In the genomic region with DNA sequence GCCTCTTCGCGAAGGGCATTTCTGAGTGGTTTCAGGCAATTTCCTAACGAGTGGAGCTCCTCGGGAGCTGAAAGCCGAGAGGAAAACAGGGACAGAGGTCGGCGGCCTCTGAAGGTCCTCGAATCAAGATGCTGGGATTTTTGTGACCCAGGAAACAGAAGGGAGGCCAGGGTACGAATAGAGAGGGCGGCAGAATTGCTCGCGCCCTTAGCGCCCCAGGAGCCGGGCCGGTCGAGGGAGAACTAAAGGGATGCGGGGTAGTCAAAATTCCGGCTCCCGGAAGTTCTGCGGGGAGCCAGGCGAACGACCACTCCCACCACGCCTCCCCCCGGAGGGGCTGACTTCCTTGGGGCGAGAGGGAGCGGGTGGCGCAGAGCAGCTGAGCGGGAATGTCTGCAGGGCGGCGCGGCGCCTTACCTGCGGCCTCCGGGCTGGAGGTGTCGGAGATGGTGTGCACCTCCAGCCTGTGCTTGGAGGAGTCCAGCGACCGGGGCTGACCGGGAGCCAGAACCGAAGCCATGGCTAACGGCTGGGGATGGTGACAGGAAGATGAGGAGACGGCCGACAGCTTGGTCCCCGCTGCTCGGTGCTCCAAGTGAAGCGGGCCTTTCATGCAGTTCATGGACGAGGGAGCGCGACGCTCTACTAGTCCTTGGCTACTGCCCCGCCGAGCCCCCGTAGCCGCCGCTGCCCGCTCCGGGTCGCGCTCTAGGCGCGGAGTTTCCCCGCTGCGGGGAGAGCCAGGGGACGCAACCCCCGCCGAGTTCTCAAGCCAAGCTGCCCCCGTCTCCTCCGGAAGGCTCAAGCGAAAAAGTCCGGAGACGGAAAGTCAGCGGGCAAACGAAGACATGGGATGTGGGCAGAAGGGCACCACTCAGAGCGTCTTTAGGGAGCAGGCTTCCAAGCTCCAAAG, we compare ENCODE assay signal across 8 cellular contexts. TPM values are rescaled to one million over a fixed set of nuclear protein-coding genes. Genes with fewer than 3 reads are reported as not detected.
DNase-seq lines count a peak whose midpoint lies in the region; ATAC-seq, FAIRE-seq and TF ChIP-seq lines count a peak whose summit lies in the region.

No MANE protein-coding gene starts in this region.

- H3K36me3 ChIP-seq in effector memory CD4-positive, alpha-beta T cell (ENCODE audit: control insufficient read depth, insufficient read depth, low read length) = no peaks in the 10 kb centered on the region
- H3K36me3 ChIP-seq in thyroid gland = no peaks in the 10 kb centered on the region

- intact Hi-C loops in thyroid gland (cut with DNase I) = no loop called here

- H3K9me3 ChIP-seq in effector memory CD4-positive, alpha-beta T cell (ENCODE audit: control insufficient read depth, low read length) = no peaks in the 10 kb centered on the region
- H3K9me3 ChIP-seq in thyroid gland = no peaks in the 10 kb centered on the region

- TF ChIP-seq POLR2A in GM12891 (IDR thresholded peaks at IDR 0.05; ENCODE audit: low read depth, low read length) (no peak), thyroid gland (IDR thresholded peaks at IDR 0.05) (no peak)

- H3K27ac Mint-ChIP-seq in nephron progenitor cell = peak overlapping the region; percentile 94

- peaks cover 83% of the 10 kb centered on the region for H3K27me3 Mint-ChIP-seq in nephron progenitor cell (ENCODE audit: low read depth, poor library complexity)

- no peaks in the 10 kb centered on the region for H3K9me3 Mint-ChIP-seq in nephron progenitor cell

- FAIRE-seq in GM12891 (lab: Jason Lieb, UNC) = no peak

- WGBS in thyroid gland, 2 donors = 6 to 8% methylated on average over 31 to 42 of the region's 73 CpGs

- peak overlapping the region; percentile 90 for H3K4me3 Mint-ChIP-seq in nephron progenitor cell

- TF ChIP-seq CTCF in nephron progenitor cell (IDR thresholded peaks at IDR 0.05) = no peak
- TF ChIP-seq CTCF in thyroid gland (IDR thresholded peaks at IDR 0.05) = no peak

- ATAC-seq in GM21529 (IDR thresholded peaks at IDR 0.05; ENCODE audit: unreplicated experiment) (no peak), GM21515 (IDR thresholded peaks at IDR 0.05; ENCODE audit: unreplicated experiment) (no peak)

- peak; percentile 68 for DNase-seq in COLO668 (lab: John Stamatoyannopoulos, UW; ENCODE audit: unreplicated experiment)
- peak; percentile 79 for DNase-seq in NCI-H69 (lab: John Stamatoyannopoulos, UW)
- no peak for DNase-seq in effector memory CD4-positive, alpha-beta T cell
- DNase-seq in nephron progenitor cell = peak; percentile 60
- no peak for DNase-seq in GM12891 (ENCODE audit: insufficient read length, low spot score)
- no peak for DNase-seq in thyroid gland

- H3K4me1 Mint-ChIP-seq in nephron progenitor cell = peaks cover 75% of the 10 kb centered on the region

- no peak overlapping the region for H3K27ac ChIP-seq in effector memory CD4-positive, alpha-beta T cell (ENCODE audit: insufficient read depth, low read length, poor library complexity, severe bottlenecking)
- H3K27ac ChIP-seq in thyroid gland = no peak overlapping the region

- H3K36me3 Mint-ChIP-seq in nephron progenitor cell (ENCODE audit: low read depth) = no peaks in the 10 kb centered on the region

- peak overlapping the region; percentile 40 for H3K4me3 ChIP-seq in effector memory CD4-positive, alpha-beta T cell (ENCODE audit: insufficient read depth, low read depth, low read length, poor library complexity, severe bottlenecking)
- H3K4me3 ChIP-seq in thyroid gland (replicated peaks in 1 of 3) = peak overlapping the region in 1 of 3 donors; percentile 14

- peaks cover 79% of the 10 kb centered on the region for H3K27me3 ChIP-seq in effector memory CD4-positive, alpha-beta T cell (replicated peaks; ENCODE audit: control insufficient read depth, insufficient read depth, low read length, poor library complexity, severe bottlenecking)
- H3K27me3 ChIP-seq in thyroid gland = peaks cover 88% of the 10 kb centered on the region

- H3K4me1 ChIP-seq in effector memory CD4-positive, alpha-beta T cell (ENCODE audit: control insufficient read depth, insufficient read depth, low read length, poor library complexity, severe bottlenecking) = peaks cover 22% of the 10 kb centered on the region
- peaks cover 25 to 47% of the 10 kb centered on the region in 2 donors for H3K4me1 ChIP-seq in thyroid gland

TF ChIP-seq in GM12891, 5 proteins besides CTCF, POLR2A, EP300 and RAD21:
- TF ChIP-seq TAF1 (IDR thresholded peaks at IDR 0.05; ENCODE audit: low read depth, low read length) (no peak), POU2F2 (IDR thresholded peaks at IDR 0.05; ENCODE audit: low read depth, low read length) (no peak), PAX5 (IDR thresholded peaks at IDR 0.05; ENCODE audit: insufficient read depth, low read length, severe bottlenecking) (no peak)

RNA-seq across cellular contexts. Expression of a gene that starts 0.8 kb away (rescaled TPM):
- not detected for polyA plus RNA-seq in GM12891 (2012; ENCODE audit: low read depth, missing spikeins)
- not detected for total RNA-seq in thyroid gland

Comparison
In these comparisons a context has a peak if more than half of its experiments do, and no peak if none do; other contexts are left out.
1. DNase-seq: peak in COLO668 (single experiment), NCI-H69 (single experiment) and nephron progenitor cell (single experiment); none in effector memory CD4-positive, alpha-beta T cell (0 of 3), GM12891 (single experiment) and thyroid gland (0 of 2).